12 cellular contexts compared by ENCODE assay signal in the genomic region with DNA sequence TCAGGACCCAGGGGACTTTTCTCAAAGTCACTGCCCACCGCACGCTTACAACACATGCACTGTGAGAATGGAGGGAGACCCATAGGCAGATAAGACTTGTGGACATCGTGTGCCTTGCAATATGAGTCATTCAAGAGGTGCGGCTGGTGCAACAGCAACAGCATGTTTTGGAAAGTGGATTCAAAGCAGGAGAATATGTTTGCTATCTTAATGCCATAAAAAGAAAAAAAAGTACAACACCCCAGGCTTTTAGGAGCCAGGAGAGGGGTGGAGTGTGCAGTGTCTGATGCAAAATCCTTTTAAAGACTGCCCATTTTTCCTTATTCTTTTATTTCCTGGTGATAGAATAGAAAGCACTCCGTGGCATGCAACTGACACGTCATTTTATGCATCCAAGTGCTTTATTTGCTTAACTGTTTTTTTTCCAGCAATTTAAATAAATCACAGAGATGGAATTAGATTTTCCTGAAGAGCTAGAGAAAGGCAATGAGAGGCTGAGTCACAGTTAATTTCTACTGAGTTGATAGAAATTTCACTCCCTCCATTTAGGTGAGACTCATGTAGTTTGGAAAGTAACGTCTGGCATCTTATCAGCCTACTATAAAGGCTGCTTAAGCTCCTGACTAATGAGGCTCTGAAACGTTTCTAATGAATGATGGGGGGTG.
DNase-seq lines count a peak whose midpoint lies in the region; ATAC-seq and TF ChIP-seq lines count a peak whose summit lies in the region.
"Had no signal": no experiment of that assay in that cellular context is flagged by ENCODE, and none has a peak within 500 bp of the region (broad histone marks: within the 10 kb centered on the region; RNA-seq: fewer than 3 reads in every experiment).

No MANE protein-coding gene starts in this region.

- H3K9me3 Mint-ChIP-seq in progenitor cell of endocrine pancreas (ENCODE audit: low read depth) (peaks cover 3% of the 10 kb centered on the region), WTC11 (peaks cover 11% of the 10 kb centered on the region)

- TF ChIP-seq CTCF in left ventricle myocardium inferior (IDR thresholded peaks at IDR 0.05; ENCODE audit: borderline replicate concordance): no peak
- no peak for TF ChIP-seq CTCF in RWPE2 (IDR thresholded peaks at IDR 0.05; ENCODE audit: poor library complexity, severe bottlenecking)
- no peak for TF ChIP-seq CTCF in progenitor cell of endocrine pancreas (IDR thresholded peaks at IDR 0.05; ENCODE audit: unreplicated experiment)
- TF ChIP-seq CTCF in WTC11 (IDR thresholded peaks at IDR 0.05): no peak
- TF ChIP-seq CTCF in upper lobe of right lung (IDR thresholded peaks at IDR 0.05): no peak
- TF ChIP-seq CTCF in smooth muscle cell (IDR thresholded peaks at IDR 0.05; ENCODE audit: borderline replicate concordance, insufficient read depth, poor library complexity, severe bottlenecking): no peak

- peak; percentile 54 for ATAC-seq in left ventricle myocardium superior
- peak; percentile 77 for ATAC-seq in RWPE2 (ENCODE audit: low read depth)
- ATAC-seq in WTC11: no peak
- no peak for ATAC-seq in upper lobe of right lung
- ATAC-seq: body of pancreas had no signal

- DNase-seq in left ventricle myocardium superior (no peak), left ventricle myocardium inferior (no peak), RWPE2 (ENCODE audit: low spot score) (peak; percentile 54), fibroblast of the conjunctiva (ENCODE audit: low read depth) (peak; percentile 22), progenitor cell of endocrine pancreas (ENCODE audit: low spot score, unreplicated experiment) (no peak), WTC11 (ENCODE audit: low spot score) (no peak), upper lobe of right lung (no peak), smooth muscle cell (lab: John Stamatoyannopoulos, UW; ENCODE audit: unreplicated experiment) (no peak)
- DNase-seq: activated CD8-positive, alpha-beta memory T cell treated with anti-CD3 and anti-CD28 coated beads for 24 hours; C1 segment of cervical spinal cord; NCI-H1105 had no signal

- no peak overlapping the region for H3K9ac ChIP-seq in smooth muscle cell (ENCODE audit: low read depth)

- H3K4me3 ChIP-seq in left ventricle myocardium inferior (no peak overlapping the region), RWPE2 (ENCODE audit: severe bottlenecking) (no peak overlapping the region), upper lobe of right lung (no peak overlapping the region), smooth muscle cell (no peak overlapping the region)
- H3K4me3 ChIP-seq: body of pancreas had no signal

- intact Hi-C loops in left ventricle myocardium superior (cut with micrococcal nuclease): no loop called here
- intact Hi-C loops in left ventricle myocardium inferior (cut with micrococcal nuclease): no loop called here
- intact Hi-C loops in upper lobe of right lung (cut with DNase I): no loop called here

- H3K36me3 Mint-ChIP-seq in progenitor cell of endocrine pancreas (ENCODE audit: insufficient read depth): no peaks in the 10 kb centered on the region
- no peaks in the 10 kb centered on the region for H3K36me3 Mint-ChIP-seq in WTC11

- WGBS in smooth muscle cell (ENCODE audit: low lambda C conversion rate): 47% methylated on average over 8 of the region's 8 CpGs

- H3K27ac ChIP-seq in left ventricle myocardium inferior (replicated peaks) (no peak overlapping the region), RWPE2 (ENCODE audit: poor library complexity, severe bottlenecking) (peak overlapping the region; percentile 70), upper lobe of right lung (no peak overlapping the region), smooth muscle cell (ENCODE audit: low read depth) (no peak overlapping the region)
- H3K27ac ChIP-seq: body of pancreas had no signal

- H4K20me1 ChIP-seq in smooth muscle cell (ENCODE audit: low read depth): no peaks in the 10 kb centered on the region

- H3K4me1 Mint-ChIP-seq in progenitor cell of endocrine pancreas (ENCODE audit: low read depth) (no peaks in the 10 kb centered on the region), WTC11 (no peaks in the 10 kb centered on the region)

- no peak overlapping the region for H3K4me3 Mint-ChIP-seq in progenitor cell of endocrine pancreas (ENCODE audit: low read depth)
- H3K4me3 Mint-ChIP-seq in WTC11: no peak overlapping the region

- no peaks in the 10 kb centered on the region for H3K27me3 Mint-ChIP-seq in progenitor cell of endocrine pancreas
- H3K27me3 Mint-ChIP-seq in WTC11 (ENCODE audit: low read depth): no peaks in the 10 kb centered on the region

- H3K36me3 ChIP-seq in left ventricle myocardium inferior: no peaks in the 10 kb centered on the region
- H3K36me3 ChIP-seq in RWPE2 (ENCODE audit: low read depth): no peaks in the 10 kb centered on the region
- no peaks in the 10 kb centered on the region for H3K36me3 ChIP-seq in upper lobe of right lung
- no peaks in the 10 kb centered on the region for H3K36me3 ChIP-seq in smooth muscle cell (ENCODE audit: low read depth)

- H3K27ac Mint-ChIP-seq in progenitor cell of endocrine pancreas (no peak overlapping the region), WTC11 (no peak overlapping the region)

- H3K4me1 ChIP-seq in left ventricle myocardium inferior (no peaks in the 10 kb centered on the region), RWPE2 (ENCODE audit: insufficient read depth, poor library complexity, severe bottlenecking) (peaks cover 26% of the 10 kb centered on the region), upper lobe of right lung (no peaks in the 10 kb centered on the region), smooth muscle cell (ENCODE audit: low read depth) (no peaks in the 10 kb centered on the region)
- H3K4me1 ChIP-seq: body of pancreas had no signal

- no peak overlapping the region for H2AFZ ChIP-seq in smooth muscle cell (ENCODE audit: low read depth)

- CTCF ChIA-PET in WTC11 (lab: Charles Lee): no interaction called here

- H3K27me3 ChIP-seq in left ventricle myocardium inferior (ENCODE audit: low read depth) (no peaks in the 10 kb centered on the region), RWPE2 (ENCODE audit: insufficient read depth, poor library complexity, severe bottlenecking) (no peaks in the 10 kb centered on the region), upper lobe of right lung (no peaks in the 10 kb centered on the region), smooth muscle cell (ENCODE audit: low read depth) (no peaks in the 10 kb centered on the region)
- H3K27me3 ChIP-seq: body of pancreas had no signal

- H3F3A ChIP-seq in smooth muscle cell (ENCODE audit: low read depth): no peaks in the 10 kb centered on the region

- no peaks in the 10 kb centered on the region for H3K79me2 ChIP-seq in smooth muscle cell (ENCODE audit: low read depth)

- H3K9me3 ChIP-seq in left ventricle myocardium inferior (replicated peaks): no peaks in the 10 kb centered on the region
- no peaks in the 10 kb centered on the region for H3K9me3 ChIP-seq in RWPE2 (ENCODE audit: severe bottlenecking)
- no peaks in the 10 kb centered on the region for H3K9me3 ChIP-seq in upper lobe of right lung
- H3K9me3 ChIP-seq in smooth muscle cell (replicated peaks; ENCODE audit: low read depth): no peaks in the 10 kb centered on the region
- H3K9me3 ChIP-seq: body of pancreas had no signal

- H3K4me2 ChIP-seq in smooth muscle cell: no peak overlapping the region

- POLR2A ChIA-PET in WTC11 (lab: Charles Lee): no interaction called here

TF ChIP-seq in WTC11, 78 proteins besides CTCF, POLR2A, EP300 and RAD21 (continues in another document):
- no peak for TF ChIP-seq CBFB (CRISPR knock-in tag; IDR thresholded peaks at IDR 0.05; ENCODE audit: low read depth)
- TF ChIP-seq FOXP1 (CRISPR knock-in tag; IDR thresholded peaks at IDR 0.05; ENCODE audit: borderline replicate concordance): no peak
- no peak for TF ChIP-seq GABPB1 (CRISPR knock-in tag; IDR thresholded peaks at IDR 0.05)
- TF ChIP-seq GTF2I (CRISPR knock-in tag; conservative IDR thresholded peaks at IDR 0.05): no peak
- no peak for TF ChIP-seq IRF2 (CRISPR knock-in tag; IDR thresholded peaks at IDR 0.05; ENCODE audit: borderline replicate concordance, low read depth)
- TF ChIP-seq ZNF671 (CRISPR knock-in tag; IDR thresholded peaks at IDR 0.05): no peak
- TF ChIP-seq, protein P1, sequence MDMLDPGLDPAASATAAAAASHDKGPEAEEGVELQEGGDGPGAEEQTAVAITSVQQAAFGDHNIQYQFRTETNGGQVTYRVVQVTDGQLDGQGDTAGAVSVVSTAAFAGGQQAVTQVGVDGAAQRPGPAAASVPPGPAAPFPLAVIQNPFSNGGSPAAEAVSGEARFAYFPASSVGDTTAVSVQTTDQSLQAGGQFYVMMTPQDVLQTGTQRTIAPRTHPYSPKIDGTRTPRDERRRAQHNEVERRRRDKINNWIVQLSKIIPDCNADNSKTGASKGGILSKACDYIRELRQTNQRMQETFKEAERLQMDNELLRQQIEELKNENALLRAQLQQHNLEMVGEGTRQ (CRISPR knock-in tag; IDR thresholded peaks at IDR 0.05): no peak
- TF ChIP-seq TP53 (CRISPR knock-in tag; IDR thresholded peaks at IDR 0.05): no peak
- TF ChIP-seq, protein P2, sequence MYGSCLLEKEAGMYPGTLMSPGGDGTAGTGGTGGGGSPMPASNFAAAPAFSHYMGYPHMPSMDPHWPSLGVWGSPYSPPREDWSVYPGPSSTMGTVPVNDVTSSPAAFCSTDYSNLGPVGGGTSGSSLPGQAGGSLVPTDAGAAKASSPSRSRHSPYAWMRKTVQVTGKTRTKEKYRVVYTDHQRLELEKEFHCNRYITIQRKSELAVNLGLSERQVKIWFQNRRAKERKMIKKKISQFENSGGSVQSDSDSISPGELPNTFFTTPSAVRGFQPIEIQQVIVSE (CRISPR knock-in tag; IDR thresholded peaks at IDR 0.05; ENCODE audit: borderline replicate concordance): no peak
- TF ChIP-seq, protein P3, sequence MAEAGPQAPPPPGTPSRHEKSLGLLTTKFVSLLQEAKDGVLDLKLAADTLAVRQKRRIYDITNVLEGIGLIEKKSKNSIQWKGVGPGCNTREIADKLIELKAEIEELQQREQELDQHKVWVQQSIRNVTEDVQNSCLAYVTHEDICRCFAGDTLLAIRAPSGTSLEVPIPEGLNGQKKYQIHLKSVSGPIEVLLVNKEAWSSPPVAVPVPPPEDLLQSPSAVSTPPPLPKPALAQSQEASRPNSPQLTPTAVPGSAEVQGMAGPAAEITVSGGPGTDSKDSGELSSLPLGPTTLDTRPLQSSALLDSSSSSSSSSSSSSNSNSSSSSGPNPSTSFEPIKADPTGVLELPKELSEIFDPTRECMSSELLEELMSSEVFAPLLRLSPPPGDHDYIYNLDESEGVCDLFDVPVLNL (CRISPR knock-in tag; IDR thresholded peaks at IDR 0.05; ENCODE audit: borderline replicate concordance, low read depth): no peak
- TF ChIP-seq, protein P4, sequence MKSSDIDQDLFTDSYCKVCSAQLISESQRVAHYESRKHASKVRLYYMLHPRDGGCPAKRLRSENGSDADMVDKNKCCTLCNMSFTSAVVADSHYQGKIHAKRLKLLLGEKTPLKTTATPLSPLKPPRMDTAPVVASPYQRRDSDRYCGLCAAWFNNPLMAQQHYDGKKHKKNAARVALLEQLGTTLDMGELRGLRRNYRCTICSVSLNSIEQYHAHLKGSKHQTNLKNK (CRISPR knock-in tag; IDR thresholded peaks at IDR 0.05): no peak

Comparison
In these comparisons a context has a peak if more than half of its experiments do, and no peak if none do; other contexts are left out.
1. ATAC-seq: peak in left ventricle myocardium superior (single experiment) and RWPE2 (single experiment); none in WTC11 (single experiment) and upper lobe of right lung (single experiment).
2. DNase-seq: peak in RWPE2 (single experiment) and fibroblast of the conjunctiva (single experiment); none in left ventricle myocardium superior (single experiment), left ventricle myocardium inferior (single experiment), progenitor cell of endocrine pancreas (single experiment), WTC11 (single experiment), upper lobe of right lung (single experiment) and smooth muscle cell (single experiment).